ENCODE assay signal across 38 cellular contexts in the genomic region with DNA sequence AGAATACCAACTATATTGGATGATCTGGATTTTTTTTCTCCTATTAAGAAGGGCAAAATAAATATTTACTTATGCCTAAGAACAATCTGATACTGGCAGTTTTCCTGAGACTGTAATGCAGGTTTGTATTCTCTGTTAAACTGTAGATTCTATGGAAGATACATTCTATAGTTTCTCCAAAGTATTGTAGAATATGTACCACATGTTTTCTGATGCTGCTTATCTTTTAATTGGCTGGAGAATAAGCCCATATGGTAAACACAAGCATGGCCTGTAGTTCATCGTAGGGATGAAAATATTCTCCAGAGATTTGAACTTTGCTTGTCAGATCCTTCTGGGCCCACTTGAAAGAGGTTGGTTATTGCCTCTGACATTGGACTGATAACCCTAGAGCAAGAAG.
"Had no signal": no experiment of that assay in that cellular context is flagged by ENCODE, and none has a peak within 500 bp of the region (broad histone marks: within the 10 kb centered on the region; RNA-seq: fewer than 3 reads in every experiment).

No MANE protein-coding gene starts in this region.

- ATAC-seq: activated CD4-positive, alpha-beta T cell treated with anti-CD3 and anti-CD28 coated beads for 36 hours; activated CD4-positive, CD25-positive, alpha-beta regulatory T cell treated with anti-CD3 and anti-CD28 coated beads, Interleukin-2, amount 50 U/mL, for 24 hours; activated CD8-positive, alpha-beta memory T cell treated with anti-CD3 and anti-CD28 coated beads, Interleukin-2, amount 10 ng/mL, durations not matched to agents 7 days and 5 days; activated CD8-positive, alpha-beta T cell treated with anti-CD3 and anti-CD28 coated beads, Interleukin-2, amount 10 ng/mL, durations not matched to agents 7 days and 5 days; activated naive CD8-positive, alpha-beta T cell treated with anti-CD3 and anti-CD28 coated beads, Interleukin-2, amount 50 U/mL, for 24 hours; activated T-cell treated with anti-CD3 and anti-CD28 coated beads, Interleukin-2, amount 50 U/mL, for 4 hours; activated T-cell treated with anti-CD3 and anti-CD28 coated beads, Interleukin-2, amount 50 U/mL, for 72 hours; activated T-helper 17 cell treated with anti-CD3 and anti-CD28 coated beads, Interleukin-2, amount 50 U/mL, for 72 hours; WTC11 had no signal

- H3K9me3 ChIP-seq: ascending aorta had no signal

- H3K9me3 Mint-ChIP-seq: activated CD4-positive, alpha-beta T cell treated with anti-CD3 and anti-CD28 coated beads, Interleukin-2, amount 10 ng/mL, durations not matched to agents 7 days and 5 days; activated naive CD4-positive, alpha-beta T cell treated with anti-CD3 and anti-CD28 coated beads, Interleukin-2, amount 10 ng/mL, durations not matched to agents 7 days and 5 days; activated naive CD8-positive, alpha-beta T cell treated with anti-CD3 and anti-CD28 coated beads, Interleukin-2, amount 10 ng/mL, durations not matched to agents 7 days and 5 days; activated naive CD8-positive, alpha-beta T cell treated with anti-CD3 and anti-CD28 coated beads, Interleukin-2, amount 50 U/mL, for 24 hours; activated T-cell treated with anti-CD3 and anti-CD28 coated beads, Interleukin-2, amount 50 U/mL, for 4 hours; activated T-cell treated with anti-CD3 and anti-CD28 coated beads, Interleukin-2, amount 50 U/mL, for 72 hours; activated T-helper 1 cell treated with anti-CD3 and anti-CD28 coated beads, Interleukin-12 subunit alpha, Interleukin-12 subunit beta, Interleukin-2, Interleukin-4 antibody, amounts not matched to agents 30 ng/mL and 10 ng/mL and 1 ng/mL, durations not matched to agents 14 hours and 24 hours and 36 hours; activated T-helper 17 cell treated with anti-CD3 and anti-CD28 coated beads, Interleukin-2, amount 50 U/mL, for 72 hours; T-helper 1 cell treated with Interleukin-12 subunit alpha and Interleukin-12 subunit beta and Interleukin-4 antibody, amounts not matched to agents 30 μg/mL and 1 μg/mL, for 36 hours; T-helper 2 cell treated with Interferon-gamma antibody and Interleukin-4, amounts not matched to agents 5 μg/mL and 100 μg/mL, for 36 hours had no signal

- H3K36me3 ChIP-seq: ascending aorta, cardiac muscle cell, WERI-Rb-1 had no signal

- H3K4me1 Mint-ChIP-seq: activated CD4-positive, alpha-beta memory T cell treated with anti-CD3 and anti-CD28 coated beads, Interleukin-2, amount 10 ng/mL, durations not matched to agents 7 days and 5 days; activated CD4-positive, alpha-beta T cell treated with anti-CD3 and anti-CD28 coated beads for 36 hours; activated CD4-positive, alpha-beta T cell treated with anti-CD3 and anti-CD28 coated beads, Interleukin-2, amount 10 ng/mL, durations not matched to agents 7 days and 5 days; activated CD8-positive, alpha-beta memory T cell treated with anti-CD3 and anti-CD28 coated beads, Interleukin-2, amount 10 ng/mL, durations not matched to agents 7 days and 5 days; activated naive CD4-positive, alpha-beta T cell treated with anti-CD3 and anti-CD28 coated beads, Interleukin-2, amount 10 ng/mL, durations not matched to agents 7 days and 5 days; activated naive CD4-positive, alpha-beta T cell treated with anti-CD3 and anti-CD28 coated beads, Interleukin-2, amount 50 U/mL, for 24 hours; activated naive CD8-positive, alpha-beta T cell treated with anti-CD3 and anti-CD28 coated beads, Interleukin-2, amount 10 ng/mL, durations not matched to agents 7 days and 5 days; activated naive CD8-positive, alpha-beta T cell treated with anti-CD3 and anti-CD28 coated beads, Interleukin-2, amount 50 U/mL, for 24 hours; activated T-helper 17 cell treated with anti-CD3 and anti-CD28 coated beads, Interleukin-2, amount 50 U/mL, for 72 hours; brain; central memory CD8-positive, alpha-beta T cell; WTC11 had no signal

- DNase-seq: activated CD4-positive, alpha-beta memory T cell treated with anti-CD3 and anti-CD28 coated beads, Interleukin-2, amount 10 ng/mL, durations not matched to agents 7 days and 5 days; activated CD4-positive, alpha-beta T cell treated with anti-CD3 and anti-CD28 coated beads for 1 hour; activated CD4-positive, alpha-beta T cell treated with anti-CD3 and anti-CD28 coated beads for 36 hours; activated CD4-positive, alpha-beta T cell treated with anti-CD3 and anti-CD28 coated beads for 48 hours; activated CD4-positive, alpha-beta T cell treated with anti-CD3 and anti-CD28 coated beads, Interleukin-2, amount 10 ng/mL, durations not matched to agents 7 days and 5 days; activated CD4-positive, alpha-beta T cell treated with anti-CD3 and anti-CD28 coated beads, Interleukin-2, amount 50 U/mL, for 48 hours; activated CD4-positive, CD25-positive, alpha-beta regulatory T cell; activated CD8-positive, alpha-beta memory T cell treated with anti-CD3 and anti-CD28 coated beads for 24 hours; activated CD8-positive, alpha-beta memory T cell treated with anti-CD3 and anti-CD28 coated beads, Interleukin-2, amount 10 ng/mL, durations not matched to agents 7 days and 5 days; activated CD8-positive, alpha-beta T cell treated with anti-CD3 and anti-CD28 coated beads, Interleukin-2, amount 10 ng/mL, durations not matched to agents 7 days and 5 days; activated effector memory CD4-positive, alpha-beta T cell treated with anti-CD3 and anti-CD28 coated beads, Interleukin-2, amount 50 U/mL, for 16 hours; activated naive CD4-positive, alpha-beta T cell treated with anti-CD3 and anti-CD28 coated beads, Interleukin-2, amount 10 ng/mL, durations not matched to agents 7 days and 5 days; activated naive CD4-positive, alpha-beta T cell treated with Interleukin-2 at 50 U/mL for 16 hours; activated naive CD8-positive, alpha-beta T cell treated with anti-CD3 and anti-CD28 coated beads, Interleukin-2, amount 10 ng/mL, durations not matched to agents 7 days and 5 days; activated naive CD8-positive, alpha-beta T cell treated with anti-CD3 and anti-CD28 coated beads, Interleukin-2, amount 50 U/mL, for 24 hours; activated T-cell treated with anti-CD3 and anti-CD28 coated beads for 4 hours; activated T-cell treated with anti-CD3 and anti-CD28 coated beads, Interleukin-2, amount 50 U/mL, for 1 hour; activated T-cell treated with anti-CD3 and anti-CD28 coated beads, Interleukin-2, amount 50 U/mL, for 4 hours; activated T-cell treated with anti-CD3 and anti-CD28 coated beads, Interleukin-2, amount 50 U/mL, for 72 hours; amygdala; anterior cingulate cortex; caudate nucleus; cerebellar nuclear complex; T-helper 2 cell; T-helper 9 cell; WERI-Rb-1 had no signal

- H3K4me3 ChIP-seq: ascending aorta, cardiac muscle cell had no signal

- H3K27me3 Mint-ChIP-seq: activated CD4-positive, alpha-beta T cell treated with anti-CD3 and anti-CD28 coated beads for 36 hours; activated CD4-positive, alpha-beta T cell treated with anti-CD3 and anti-CD28 coated beads, Interleukin-2, amount 10 ng/mL, durations not matched to agents 7 days and 5 days; activated CD8-positive, alpha-beta memory T cell treated with anti-CD3 and anti-CD28 coated beads, Interleukin-2, amount 10 ng/mL, durations not matched to agents 7 days and 5 days; activated naive CD4-positive, alpha-beta T cell treated with anti-CD3 and anti-CD28 coated beads, Interleukin-2, amount 10 ng/mL, durations not matched to agents 7 days and 5 days; activated naive CD4-positive, alpha-beta T cell treated with anti-CD3 and anti-CD28 coated beads, Interleukin-2, amount 50 U/mL, for 24 hours; activated naive CD8-positive, alpha-beta T cell; activated naive CD8-positive, alpha-beta T cell treated with anti-CD3 and anti-CD28 coated beads, Interleukin-2, amount 50 U/mL, for 24 hours; activated T-helper 17 cell treated with anti-CD3 and anti-CD28 coated beads, Interleukin-2, amount 50 U/mL, for 72 hours; brain; central memory CD8-positive, alpha-beta T cell had no signal

- H3K36me3 Mint-ChIP-seq: activated CD8-positive, alpha-beta memory T cell treated with anti-CD3 and anti-CD28 coated beads, Interleukin-2, amount 10 ng/mL, durations not matched to agents 7 days and 5 days; activated naive CD4-positive, alpha-beta T cell treated with anti-CD3 and anti-CD28 coated beads, Interleukin-2, amount 10 ng/mL, durations not matched to agents 7 days and 5 days; activated naive CD4-positive, alpha-beta T cell treated with anti-CD3 and anti-CD28 coated beads, Interleukin-2, amount 50 U/mL, for 24 hours; activated naive CD8-positive, alpha-beta T cell; activated naive CD8-positive, alpha-beta T cell treated with anti-CD3 and anti-CD28 coated beads, Interleukin-2, amount 10 ng/mL, durations not matched to agents 7 days and 5 days; brain; WTC11 had no signal

- H3K4me3 Mint-ChIP-seq: activated CD4-positive, alpha-beta memory T cell treated with anti-CD3 and anti-CD28 coated beads, Interleukin-2, amount 10 ng/mL, durations not matched to agents 7 days and 5 days; activated CD4-positive, alpha-beta T cell treated with anti-CD3 and anti-CD28 coated beads for 36 hours; activated CD4-positive, alpha-beta T cell treated with anti-CD3 and anti-CD28 coated beads, Interleukin-2, amount 10 ng/mL, durations not matched to agents 7 days and 5 days; activated CD8-positive, alpha-beta memory T cell treated with anti-CD3 and anti-CD28 coated beads, Interleukin-2, amount 10 ng/mL, durations not matched to agents 7 days and 5 days; activated CD8-positive, alpha-beta T cell treated with anti-CD3 and anti-CD28 coated beads, Interleukin-2, amount 10 ng/mL, durations not matched to agents 7 days and 5 days; activated naive CD4-positive, alpha-beta T cell treated with anti-CD3 and anti-CD28 coated beads, Interleukin-2, amount 10 ng/mL, durations not matched to agents 7 days and 5 days; activated naive CD4-positive, alpha-beta T cell treated with anti-CD3 and anti-CD28 coated beads, Interleukin-2, amount 50 U/mL, for 24 hours; activated naive CD8-positive, alpha-beta T cell; activated naive CD8-positive, alpha-beta T cell treated with anti-CD3 and anti-CD28 coated beads, Interleukin-2, amount 10 ng/mL, durations not matched to agents 7 days and 5 days; activated naive CD8-positive, alpha-beta T cell treated with anti-CD3 and anti-CD28 coated beads, Interleukin-2, amount 50 U/mL, for 24 hours; activated T-cell treated with anti-CD3 and anti-CD28 coated beads, Interleukin-2, amount 50 U/mL, for 4 hours; activated T-cell treated with anti-CD3 and anti-CD28 coated beads, Interleukin-2, amount 50 U/mL, for 72 hours; activated T-helper 1 cell treated with anti-CD3 and anti-CD28 coated beads, Interleukin-12 subunit alpha, Interleukin-12 subunit beta, Interleukin-2, Interleukin-4 antibody, amounts not matched to agents 30 ng/mL and 10 ng/mL and 1 ng/mL, durations not matched to agents 14 hours and 24 hours and 36 hours; activated T-helper 17 cell treated with anti-CD3 and anti-CD28 coated beads, Interleukin-2, amount 50 U/mL, for 72 hours; brain; central memory CD8-positive, alpha-beta T cell; T-helper 1 cell treated with Interleukin-12 subunit alpha and Interleukin-12 subunit beta and Interleukin-4 antibody, amounts not matched to agents 30 μg/mL and 1 μg/mL, for 36 hours; T-helper 2 cell treated with Interferon-gamma antibody and Interleukin-4, amounts not matched to agents 5 μg/mL and 100 μg/mL, for 36 hours; WTC11 had no signal

- H3K27me3 ChIP-seq: ascending aorta, cardiac muscle cell had no signal

- H3K27ac ChIP-seq: ascending aorta, cardiac muscle cell, WERI-Rb-1 had no signal

- H3K4me1 ChIP-seq: ascending aorta had no signal

- H3K27ac Mint-ChIP-seq: activated CD4-positive, alpha-beta memory T cell treated with anti-CD3 and anti-CD28 coated beads, Interleukin-2, amount 10 ng/mL, durations not matched to agents 7 days and 5 days; activated CD4-positive, alpha-beta T cell treated with anti-CD3 and anti-CD28 coated beads for 36 hours; activated CD4-positive, alpha-beta T cell treated with anti-CD3 and anti-CD28 coated beads, Interleukin-2, amount 10 ng/mL, durations not matched to agents 7 days and 5 days; activated CD8-positive, alpha-beta memory T cell treated with anti-CD3 and anti-CD28 coated beads, Interleukin-2, amount 10 ng/mL, durations not matched to agents 7 days and 5 days; activated CD8-positive, alpha-beta T cell treated with anti-CD3 and anti-CD28 coated beads, Interleukin-2, amount 10 ng/mL, durations not matched to agents 7 days and 5 days; activated naive CD4-positive, alpha-beta T cell treated with anti-CD3 and anti-CD28 coated beads, Interleukin-2, amount 10 ng/mL, durations not matched to agents 7 days and 5 days; activated naive CD4-positive, alpha-beta T cell treated with anti-CD3 and anti-CD28 coated beads, Interleukin-2, amount 50 U/mL, for 24 hours; activated naive CD8-positive, alpha-beta T cell; activated naive CD8-positive, alpha-beta T cell treated with anti-CD3 and anti-CD28 coated beads, Interleukin-2, amount 10 ng/mL, durations not matched to agents 7 days and 5 days; activated naive CD8-positive, alpha-beta T cell treated with anti-CD3 and anti-CD28 coated beads, Interleukin-2, amount 50 U/mL, for 24 hours; activated T-cell treated with anti-CD3 and anti-CD28 coated beads, Interleukin-2, amount 50 U/mL, for 72 hours; activated T-helper 1 cell treated with anti-CD3 and anti-CD28 coated beads, Interleukin-12 subunit alpha, Interleukin-12 subunit beta, Interleukin-2, Interleukin-4 antibody, amounts not matched to agents 30 ng/mL and 10 ng/mL and 1 ng/mL, durations not matched to agents 14 hours and 24 hours and 36 hours; activated T-helper 17 cell treated with anti-CD3 and anti-CD28 coated beads, Interleukin-2, amount 50 U/mL, for 72 hours; brain; T-helper 1 cell treated with Interleukin-12 subunit alpha and Interleukin-12 subunit beta and Interleukin-4 antibody, amounts not matched to agents 30 μg/mL and 1 μg/mL, for 36 hours; T-helper 2 cell treated with Interferon-gamma antibody and Interleukin-4, amounts not matched to agents 5 μg/mL and 100 μg/mL, for 36 hours; WTC11 had no signal
